In the genomic region with DNA sequence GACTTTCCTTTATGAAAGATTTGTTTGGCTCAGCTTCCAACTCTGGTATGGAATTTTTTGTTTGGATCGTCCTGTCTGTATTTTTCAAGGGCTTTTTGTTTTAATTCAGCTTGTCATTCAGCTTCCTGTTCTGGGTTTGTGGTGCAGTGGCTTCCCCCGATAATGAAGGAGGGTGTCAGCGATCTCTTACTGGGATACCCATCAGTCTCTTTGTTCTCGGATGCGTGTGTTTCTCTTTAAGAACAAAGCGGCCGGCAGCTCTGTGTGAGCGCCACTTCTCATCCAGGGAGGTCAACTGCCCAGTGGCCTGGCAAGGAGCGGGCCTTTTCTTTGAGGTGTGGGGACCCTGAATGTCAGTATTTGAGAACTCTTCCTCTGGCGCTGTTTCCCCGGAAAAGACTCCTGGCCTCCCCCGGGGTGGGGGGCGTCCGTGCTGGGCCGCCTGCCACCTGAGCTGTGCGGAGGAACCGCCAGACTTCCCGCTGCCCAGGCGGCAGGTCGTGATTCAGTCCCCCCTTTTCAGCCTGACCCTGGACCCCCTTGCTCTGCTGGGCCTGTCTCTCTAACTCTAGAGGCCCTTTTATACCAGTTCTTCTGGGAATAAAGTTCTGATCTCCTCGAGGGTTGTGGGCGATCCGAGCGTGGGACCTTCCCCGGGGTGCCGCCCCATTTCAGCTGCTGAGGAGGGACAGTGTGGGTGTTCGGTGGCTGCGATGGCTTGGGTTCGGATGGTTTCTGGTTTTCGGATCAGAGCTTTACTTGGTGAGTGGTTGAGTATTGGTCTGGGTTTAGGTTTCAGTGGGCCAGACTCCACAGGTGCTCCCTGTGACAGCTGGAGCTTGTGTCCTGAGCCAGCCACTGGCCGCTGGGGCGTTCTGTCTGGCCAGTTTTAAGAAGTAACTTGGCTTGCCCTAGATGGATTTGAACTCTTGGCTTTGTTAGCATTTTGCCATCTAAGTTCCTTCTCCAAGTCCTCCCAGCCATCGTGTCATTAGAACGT, we compare ENCODE assay signal across 8 cellular contexts. TPM values are rescaled to one million over a fixed set of nuclear protein-coding genes. Genes with fewer than 3 reads are reported as not detected.
DNase-seq lines count a peak whose midpoint lies in the region; ATAC-seq and TF ChIP-seq lines count a peak whose summit lies in the region.

No MANE protein-coding gene starts in this region.

- H3K27me3 ChIP-seq in neural progenitor cell, result no peaks in the 10 kb centered on the region

- no peak for DNase-seq in GM12865 (ENCODE audit: low read depth)
- DNase-seq in SK-N-MC (ENCODE audit: low read depth, low spot score), result no peak
- DNase-seq in effector memory CD8-positive, alpha-beta T cell, result no peak
- peak; percentile 90 for DNase-seq in neural progenitor cell (ENCODE audit: low spot score)
- DNase-seq in NCI-H1694 (lab: John Stamatoyannopoulos, UW), result no peak

- H3F3A ChIP-seq in neural progenitor cell (ENCODE audit: low read depth), result peaks cover 30% of the 10 kb centered on the region

- no peaks in the 10 kb centered on the region for H3K9me3 ChIP-seq in SK-N-MC (ENCODE audit: low read depth, low read length)
- no peaks in the 10 kb centered on the region for H3K9me3 ChIP-seq in neural progenitor cell (ENCODE audit: low read depth)

- H2AFZ ChIP-seq in neural progenitor cell (replicated peaks), result no peak overlapping the region

- ATAC-seq in effector memory CD8-positive, alpha-beta T cell (replicated peaks), result peak; percentile 7
- no peak for ATAC-seq in HG03175 (IDR thresholded peaks at IDR 0.05; ENCODE audit: unreplicated experiment)
- no peak for ATAC-seq in HG03045 (IDR thresholded peaks at IDR 0.05; ENCODE audit: unreplicated experiment)
- ATAC-seq in HG02588 (IDR thresholded peaks at IDR 0.05; ENCODE audit: unreplicated experiment), result no peak

- peaks cover 58 to 63% of the 10 kb centered on the region in 2 donors for H3K4me1 Mint-ChIP-seq in effector memory CD8-positive, alpha-beta T cell (ENCODE audit: low read depth in 2 of 2)
- H3K4me1 Mint-ChIP-seq in neural progenitor cell, result peaks cover 55% of the 10 kb centered on the region

- peak overlapping the region; percentile 90 to 96 for H3K4me3 Mint-ChIP-seq in effector memory CD8-positive, alpha-beta T cell
- peak overlapping the region; percentile 99 for H3K4me3 Mint-ChIP-seq in neural progenitor cell

- H3K36me3 Mint-ChIP-seq in effector memory CD8-positive, alpha-beta T cell (ENCODE audit: insufficient read depth), result peaks cover 66% of the 10 kb centered on the region
- H3K36me3 Mint-ChIP-seq in neural progenitor cell, result peaks cover 10% of the 10 kb centered on the region

- H3K9ac ChIP-seq in SK-N-MC (ENCODE audit: insufficient read length) (peak overlapping the region; percentile 95), neural progenitor cell (peak overlapping the region; percentile 60)

- no peaks in the 10 kb centered on the region for H3K9me3 Mint-ChIP-seq in effector memory CD8-positive, alpha-beta T cell
- H3K9me3 Mint-ChIP-seq in neural progenitor cell, result no peaks in the 10 kb centered on the region

- peaks cover 87% of the 10 kb centered on the region for H3K79me2 ChIP-seq in neural progenitor cell (ENCODE audit: low read depth)

- no peak for TF ChIP-seq CTCF in GM12865 (IDR thresholded peaks at IDR 0.05; ENCODE audit: insufficient read depth, low read depth, low read length, missing control alignments)
- TF ChIP-seq CTCF in neural progenitor cell (IDR thresholded peaks at IDR 0.05), result no peak

- peak overlapping the region; percentile 98 to 100 for H3K27ac Mint-ChIP-seq in effector memory CD8-positive, alpha-beta T cell
- peak overlapping the region; percentile 88 for H3K27ac Mint-ChIP-seq in neural progenitor cell

- peak overlapping the region; percentile 81 for H3K4me2 ChIP-seq in neural progenitor cell

- H4K20me1 ChIP-seq in neural progenitor cell (ENCODE audit: low read depth), result peaks cover 86% of the 10 kb centered on the region

- H3K27ac ChIP-seq in SK-N-MC, result peak overlapping the region; percentile 22; the same call in 1 of the 2 replicates
- peak overlapping the region; percentile 21 for H3K27ac ChIP-seq in neural progenitor cell

- H3K36me3 ChIP-seq in SK-N-MC (ENCODE audit: insufficient read depth, low read length) (peaks cover 51% of the 10 kb centered on the region), neural progenitor cell (no peaks in the 10 kb centered on the region)

- H3K4me1 ChIP-seq in neural progenitor cell, result peaks cover 41% of the 10 kb centered on the region

- H3K4me3 ChIP-seq in GM12865 (ENCODE audit: low read depth, low read length), result peak overlapping the region; percentile 76
- H3K4me3 ChIP-seq in SK-N-MC, result peak overlapping the region; percentile 91
- peak overlapping the region; percentile 72 for H3K4me3 ChIP-seq in neural progenitor cell

- no peaks in the 10 kb centered on the region for H3K27me3 Mint-ChIP-seq in effector memory CD8-positive, alpha-beta T cell
- peaks cover 6% of the 10 kb centered on the region for H3K27me3 Mint-ChIP-seq in neural progenitor cell (ENCODE audit: insufficient read depth, low read depth)

RNA-seq across cellular contexts. Expression of a gene that starts 3.4 kb away (rescaled TPM):
- total RNA-seq in neural progenitor cell (ENCODE audit: low replicate concordance), result 14.4 and 50.7 TPM in 2 replicates

RNA-seq across cellular contexts. Expression of a gene that starts 3.9 kb away (rescaled TPM):
- 77.6 and 145 TPM in 2 replicates for total RNA-seq in neural progenitor cell (ENCODE audit: low replicate concordance)

RNA-seq across cellular contexts. Expression of a gene that starts 9.1 kb away (rescaled TPM):
- total RNA-seq in neural progenitor cell (ENCODE audit: low replicate concordance), result 3.5 and 22.4 TPM in 2 replicates

RNA-seq across cellular contexts. Expression of a gene that starts 16.1 kb away (rescaled TPM):
- 0.12 TPM in 1 of 2 replicates, not detected in the other for total RNA-seq in neural progenitor cell (ENCODE audit: low replicate concordance)

RNA-seq across cellular contexts. Expression of a gene that starts 41.9 kb away (rescaled TPM):
- total RNA-seq in neural progenitor cell (ENCODE audit: low replicate concordance), result not detected in 2 replicates
